ENCODE assay signal across 8 cellular contexts in genomic region chr3:196081834-196082470, GRCh38. TPM values are rescaled to one million over a fixed set of nuclear protein-coding genes. Genes with fewer than 3 reads are reported as not detected.
A peak's percentile ranks its signal among the peaks of the same experiment; 100 is the strongest.
DNase-seq lines count a peak whose midpoint lies in the region; ATAC-seq and TF ChIP-seq lines count a peak whose summit lies in the region.

TFRC (minus strand) TSS chr3:196082090; CDS start chr3:196077099, 4,991 bp downstream.

- no peaks in the 10 kb centered on the region for H3K27me3 ChIP-seq in CD4-positive, CD25-positive, alpha-beta regulatory T cell (ENCODE audit: control insufficient read depth, insufficient read depth, low read length)
- H3K27me3 ChIP-seq in right lobe of liver, result no peaks in the 10 kb centered on the region

- CTCF ChIA-PET in activated CD4-positive, alpha-beta memory T cell treated with anti-CD3 and anti-CD28 coated beads for 36 hours (lab: Charles Lee), result interaction anchor here (1.0 kb wide), 2 partner anchors 8 to 114 kb away, joined by 3 to 6 read pairs; no protein-coding TSS in a partner anchor

- no peaks in the 10 kb centered on the region for H3K9me3 Mint-ChIP-seq in CD4-positive, CD25-positive, alpha-beta regulatory T cell
- H3K9me3 Mint-ChIP-seq in activated CD4-positive, alpha-beta memory T cell treated with anti-CD3 and anti-CD28 coated beads for 36 hours, result no peaks in the 10 kb centered on the region

- peak within 1 kb of the TSS; percentile 94 to 99 (median 98) for H3K4me3 Mint-ChIP-seq in CD4-positive, CD25-positive, alpha-beta regulatory T cell
- peak within 1 kb of the TSS; percentile 99 for H3K4me3 Mint-ChIP-seq in activated CD4-positive, alpha-beta memory T cell treated with anti-CD3 and anti-CD28 coated beads for 36 hours

- no peak for TF ChIP-seq CTCF in right lobe of liver (IDR thresholded peaks at IDR 0.05)

- POLR2A ChIA-PET in activated CD4-positive, alpha-beta memory T cell treated with anti-CD3 and anti-CD28 coated beads for 36 hours (lab: Charles Lee), result interaction anchor here (1.1 to 1.7 kb wide), 3 partner anchors 30 to 105 kb away, joined by 3 to 12 read pairs (median 3); no protein-coding TSS in a partner anchor

- H3K4me1 ChIP-seq in CD4-positive, CD25-positive, alpha-beta regulatory T cell (ENCODE audit: control insufficient read depth, insufficient read depth, low read length, poor library complexity, severe bottlenecking), result peaks cover 35% of the 10 kb centered on the region
- peaks cover 0 to 20% (median 4%) of the 10 kb centered on the region in 4 donors for H3K4me1 ChIP-seq in right lobe of liver

- no peaks in the 10 kb centered on the region for H3K36me3 ChIP-seq in CD4-positive, CD25-positive, alpha-beta regulatory T cell (ENCODE audit: control insufficient read depth, insufficient read depth, low read length)
- peaks cover 0 to 1% (median 0%) of the 10 kb centered on the region in 4 donors for H3K36me3 ChIP-seq in right lobe of liver

- H3K27ac ChIP-seq in CD4-positive, CD25-positive, alpha-beta regulatory T cell (ENCODE audit: insufficient read depth, low read length, poor library complexity, severe bottlenecking), result peak within 1 kb of the TSS; percentile 95
- peak within 1 kb of the TSS; percentile 96 to 98 (median 97) for H3K27ac ChIP-seq in right lobe of liver

- peaks cover 3% of the 10 kb centered on the region for H3K36me3 Mint-ChIP-seq in CD4-positive, CD25-positive, alpha-beta regulatory T cell
- peaks cover 31% of the 10 kb centered on the region for H3K36me3 Mint-ChIP-seq in activated CD4-positive, alpha-beta memory T cell treated with anti-CD3 and anti-CD28 coated beads for 36 hours

- intact Hi-C loops in activated CD4-positive, alpha-beta memory T cell treated with anti-CD3 and anti-CD28 coated beads for 36 hours (cut with micrococcal nuclease), result loop anchor here (1.0 kb wide), 5 partner anchors 9 to 420 kb away; no protein-coding TSS in a partner anchor
- intact Hi-C loops in right lobe of liver (cut with DNase I), result loop anchor here in 1 of 2 donors (10.0 kb wide), 1 partner anchor 63 kb away; no protein-coding TSS in a partner anchor

- DNase-seq in CD4-positive, CD25-positive, alpha-beta regulatory T cell, result peak; percentile 93 to 98 (median 96)
- DNase-seq in HK-2 (ENCODE audit: unreplicated experiment) (peak; percentile 95), NCI-H82 treated with DMSO at 0.1 percent for 48 hours (lab: John Stamatoyannopoulos, UW; ENCODE audit: unreplicated experiment) (peak; percentile 93), dermis microvascular lymphatic vessel endothelial cell (ENCODE audit: low read depth in 2 of 2) (peak; percentile 74 to 88), right lobe of liver (peak; percentile 97)
- peak; percentile 97 for DNase-seq in activated CD4-positive, alpha-beta memory T cell treated with anti-CD3 and anti-CD28 coated beads for 36 hours
- peak; percentile 97 for DNase-seq in stimulated activated CD4-positive, alpha-beta T cell treated with anti-CD3 and anti-CD28 coated beads, Interleukin-4, amount 100 ng/mL, for 24 hours

- no peaks in the 10 kb centered on the region for H3K9me3 ChIP-seq in CD4-positive, CD25-positive, alpha-beta regulatory T cell (ENCODE audit: control insufficient read depth in 2 of 2, low read length in 2 of 2)
- H3K9me3 ChIP-seq in right lobe of liver, result no peaks in the 10 kb centered on the region

- 0% methylated on average over 15 of the region's 66 CpGs for whole genome bisulfite sequencing in right lobe of liver (ENCODE audit: insufficient coverage, low coverage, low lambda C conversion rate, missing lambda C conversion rate)

- no peaks in the 10 kb centered on the region for H3K27me3 Mint-ChIP-seq in CD4-positive, CD25-positive, alpha-beta regulatory T cell
- H3K27me3 Mint-ChIP-seq in activated CD4-positive, alpha-beta memory T cell treated with anti-CD3 and anti-CD28 coated beads for 36 hours, result no peaks in the 10 kb centered on the region

- peak within 1 kb of the TSS; percentile 99 for H3K4me3 ChIP-seq in CD4-positive, CD25-positive, alpha-beta regulatory T cell (ENCODE audit: low read depth, low read length)
- H3K4me3 ChIP-seq in right lobe of liver, result peak within 1 kb of the TSS; percentile 87 to 99 (median 97)

- ATAC-seq in CD4-positive, CD25-positive, alpha-beta regulatory T cell (ENCODE audit: low read depth in 2 of 2), result peak; percentile 91 to 93
- ATAC-seq in GM19452 (IDR thresholded peaks at IDR 0.05; ENCODE audit: unreplicated experiment) (peak; percentile 86), right lobe of liver (peak; percentile 90 to 96 (median 92))

- peak within 1 kb of the TSS; percentile 94 to 96 (median 95) for H3K27ac Mint-ChIP-seq in CD4-positive, CD25-positive, alpha-beta regulatory T cell
- H3K27ac Mint-ChIP-seq in activated CD4-positive, alpha-beta memory T cell treated with anti-CD3 and anti-CD28 coated beads for 36 hours, result peak within 1 kb of the TSS; percentile 92

- TF ChIP-seq POLR2A in right lobe of liver (IDR thresholded peaks at IDR 0.05), result peak; percentile 99

- peaks cover under 1 to 39% (median 27%) of the 10 kb centered on the region in 4 donors for H3K4me1 Mint-ChIP-seq in CD4-positive, CD25-positive, alpha-beta regulatory T cell
- peaks cover 31% of the 10 kb centered on the region for H3K4me1 Mint-ChIP-seq in activated CD4-positive, alpha-beta memory T cell treated with anti-CD3 and anti-CD28 coated beads for 36 hours (ENCODE audit: low read depth)

RNA-seq across cellular contexts. Expression of gene TFRC, which starts in this region (rescaled TPM):
- total RNA-seq in CD4-positive, CD25-positive, alpha-beta regulatory T cell, result 356 TPM
- 10 to 100 TPM; 21.5 to 36.9 (median 28.7) TPM for polyA plus RNA-seq in CD4-positive, CD25-positive, alpha-beta regulatory T cell
- total RNA-seq in activated CD4-positive, alpha-beta memory T cell treated with anti-CD3 and anti-CD28 coated beads for 36 hours, result 100 to 1,000 TPM; 341 to 347 TPM
- 99.6 and 160 TPM in 2 replicates for total RNA-seq in dermis microvascular lymphatic vessel endothelial cell
- 100 to 1,000 TPM in 1 of 6 experiments, 10 to 100 TPM in 5; 20.5 to 132 (median 70.7) TPM for total RNA-seq in right lobe of liver

Comparison
In these comparisons a context has a peak if more than half of its experiments do, and no peak if none do; other contexts are left out.
1. Peak in every context shown above with its lines: DNase-seq, ATAC-seq, H3K4me3 ChIP-seq and H3K27ac ChIP-seq.